ENCODE assay signal across 13 cellular contexts in genomic region chr2:223262946-223263345, GRCh38.
DNase-seq lines count a peak whose midpoint lies in the region; ATAC-seq and TF ChIP-seq lines count a peak whose summit lies in the region.
"Had no signal": no experiment of that assay in that cellular context is flagged by ENCODE, and none has a peak within 500 bp of the region (broad histone marks: within the 10 kb centered on the region; RNA-seq: fewer than 3 reads in every experiment).

No MANE protein-coding gene starts in this region.

- H4K20me1 ChIP-seq in GM23338 (replicated peaks; ENCODE audit: insufficient read depth) (no peaks in the 10 kb centered on the region), PC-3 (ENCODE audit: low read length) (no peaks in the 10 kb centered on the region)

- no peak overlapping the region for H3K27ac Mint-ChIP-seq in GM23338

- 59% methylated on average over 6 of the region's 6 CpGs for WGBS in right cardiac atrium

- H3K27ac ChIP-seq in GM23338 (ENCODE audit: low read depth) (no peak overlapping the region), PC-3 (ENCODE audit: low read length) (no peak overlapping the region), uterus (peak overlapping the region; percentile 50 to 81), right cardiac atrium (ENCODE audit: low read length) (no peak overlapping the region)
- H3K27ac ChIP-seq: adrenal gland, heart right ventricle, SJSA1 had no signal

- H3K9me3 ChIP-seq in PC-3 (ENCODE audit: low read length) (no peaks in the 10 kb centered on the region), uterus (no peaks in the 10 kb centered on the region), mucosa of descending colon (no peaks in the 10 kb centered on the region), right cardiac atrium (ENCODE audit: control insufficient read depth, low read length) (no peaks in the 10 kb centered on the region)
- H3K9me3 ChIP-seq: adrenal gland had no signal

- no peak overlapping the region for H3K9ac ChIP-seq in PC-3 (ENCODE audit: low read length)

- H2AFZ ChIP-seq in GM23338 (no peak overlapping the region), PC-3 (ENCODE audit: low read length) (no peak overlapping the region)

- POLR2A ChIA-PET in PC-3 (lab: Charles Lee; ENCODE audit: unreplicated experiment) = no interaction called here

- H3K4me3 ChIP-seq in GM23338 (no peak overlapping the region), PC-3 (ENCODE audit: low read length) (no peak overlapping the region), fibroblast of mammary gland (ENCODE audit: control insufficient read depth, low read depth, low read length) (no peak overlapping the region), uterus (no peak overlapping the region), mucosa of descending colon (no peak overlapping the region), right cardiac atrium (ENCODE audit: low read length) (no peak overlapping the region)
- H3K4me3 ChIP-seq: adrenal gland, heart right ventricle, SJSA1 had no signal

- H3K27me3 ChIP-seq in GM23338 (ENCODE audit: insufficient read depth) = no peaks in the 10 kb centered on the region
- no peaks in the 10 kb centered on the region for H3K27me3 ChIP-seq in PC-3 (ENCODE audit: low read length)
- no peaks in the 10 kb centered on the region for H3K27me3 ChIP-seq in uterus
- H3K27me3 ChIP-seq in right cardiac atrium (ENCODE audit: control insufficient read depth, insufficient read depth) = no peaks in the 10 kb centered on the region
- H3K27me3 ChIP-seq: adrenal gland, SJSA1 had no signal

- no peak for TF ChIP-seq POLR2A in uterus (IDR thresholded peaks at IDR 0.05)

- peaks cover 7% of the 10 kb centered on the region for H3K27me3 Mint-ChIP-seq in GM23338 (ENCODE audit: insufficient read depth, low read depth, poor library complexity)

- intact Hi-C loops in PC-3 (cut with micrococcal nuclease) = no loop called here
- intact Hi-C loops in uterus (cut with DNase I; ENCODE audit: low total_unique reads) = no loop called here
- intact Hi-C loops in mucosa of descending colon (cut with DNase I, micrococcal nuclease) = no loop called here
- intact Hi-C loops in right cardiac atrium (cut with DNase I) = no loop called here

- ATAC-seq in GM23338 = no peak
- peak; percentile 50 for ATAC-seq in PC-3
- no peak for ATAC-seq in mucosa of descending colon
- ATAC-seq in right cardiac atrium = no peak
- ATAC-seq: heart right ventricle had no signal

- peak; percentile 7 for DNase-seq in GM23338 (ENCODE audit: low spot score)
- DNase-seq in PC-3 = peak; percentile 68
- DNase-seq in fibroblast of mammary gland (ENCODE audit: low read depth) = peak; percentile 20
- DNase-seq in uterus = peak in 1 of 2 donors; percentile 47
- no peak for DNase-seq in mucosa of descending colon
- DNase-seq in SHP77 treated with DMSO at 0.1 percent for 48 hours (lab: John Stamatoyannopoulos, UW) = no peak
- no peak for DNase-seq in right cardiac atrium
- DNase-seq: activated CD4-positive, CD25-positive, alpha-beta regulatory T cell; adrenal gland; effector CD4-positive, alpha-beta T cell; heart right ventricle; stimulated activated CD4-positive, alpha-beta T cell treated with anti-CD3 and anti-CD28 coated beads, Interleukin-4, amount 100 ng/mL, for 1 hour had no signal

- H3K36me3 ChIP-seq in GM23338 (ENCODE audit: insufficient read depth) (no peaks in the 10 kb centered on the region), PC-3 (ENCODE audit: low read depth, low read length) (no peaks in the 10 kb centered on the region), uterus (no peaks in the 10 kb centered on the region), mucosa of descending colon (ENCODE audit: low read depth) (no peaks in the 10 kb centered on the region)
- H3K36me3 ChIP-seq: adrenal gland, heart right ventricle, SJSA1 had no signal

- H3K4me1 Mint-ChIP-seq in GM23338 = 0 out of 3 replicates have a peak, but pooled peaks cover 2% of the 10 kb centered on the region

- BruUV-seq in PC-3 (replicated peaks; lab: Mats Ljungman, UMichigan) = no TSS peak

- no peaks in the 10 kb centered on the region for H3K36me3 Mint-ChIP-seq in GM23338 (ENCODE audit: low read depth)

- H3K9me2 ChIP-seq in GM23338 (ENCODE audit: insufficient read depth) (no peaks in the 10 kb centered on the region), PC-3 (replicated peaks; ENCODE audit: low read length) (no peaks in the 10 kb centered on the region)

- CTCF ChIA-PET in PC-3 (lab: Charles Lee) = no interaction called here

- H3K4me1 ChIP-seq in GM23338 (ENCODE audit: insufficient read depth) (no peaks in the 10 kb centered on the region), PC-3 (ENCODE audit: insufficient read depth, low read length) (0 out of 2 replicates have a peak, but pooled peaks cover 5% of the 10 kb centered on the region), uterus (no peaks in the 10 kb centered on the region), mucosa of descending colon (ENCODE audit: low read depth) (no peaks in the 10 kb centered on the region), right cardiac atrium (ENCODE audit: control insufficient read depth, insufficient read depth, low read length) (no peaks in the 10 kb centered on the region)
- H3K4me1 ChIP-seq: adrenal gland, heart right ventricle had no signal

- H3F3A ChIP-seq in GM23338 (replicated peaks; ENCODE audit: low read depth) (no peaks in the 10 kb centered on the region), PC-3 (ENCODE audit: low read length, unreplicated experiment) (no peaks in the 10 kb centered on the region)

- H3K4me2 ChIP-seq in GM23338 = no peak overlapping the region
- H3K4me2 ChIP-seq in PC-3 (ENCODE audit: low read length) = no peak overlapping the region

- no peaks in the 10 kb centered on the region for H3K79me2 ChIP-seq in GM23338 (replicated peaks; ENCODE audit: insufficient read depth)
- H3K79me2 ChIP-seq in PC-3 (ENCODE audit: low read length) = no peaks in the 10 kb centered on the region

- no peak overlapping the region for H3K4me3 Mint-ChIP-seq in GM23338

- TF ChIP-seq CTCF in GM23338 (conservative IDR thresholded peaks at IDR 0.05; ENCODE audit: low read depth in 2 of 2) = no peak
- TF ChIP-seq CTCF in PC-3 (conservative IDR thresholded peaks at IDR 0.05; ENCODE audit: low read depth, low read length) = no peak
- TF ChIP-seq CTCF in fibroblast of mammary gland (conservative IDR thresholded peaks at IDR 0.05; ENCODE audit: control insufficient read depth, insufficient read depth, low read depth, low read length) = no peak
- TF ChIP-seq CTCF in uterus (IDR thresholded peaks at IDR 0.05) = no peak
- no peak for TF ChIP-seq CTCF in mucosa of descending colon (IDR thresholded peaks at IDR 0.05)

- H3K9me3 Mint-ChIP-seq in GM23338 = no peaks in the 10 kb centered on the region; the same call in 2 of the 3 replicates

TF ChIP-seq in GM23338, 12 proteins besides CTCF, POLR2A, EP300 and RAD21 (continues in another document):
- TF ChIP-seq ETS1 (IDR thresholded peaks at IDR 0.05) = no peak
- TF ChIP-seq POLR2AphosphoS5 (IDR thresholded peaks at IDR 0.05; ENCODE audit: low read depth) = no peak

Comparison
In these comparisons a context has a peak if more than half of its experiments do, and no peak if none do; other contexts are left out.
1. DNase-seq: peak in GM23338 (single experiment), PC-3 (single experiment) and fibroblast of mammary gland (single experiment); none in mucosa of descending colon (0 of 3), SHP77 treated with DMSO at 0.1 percent for 48 hours (single experiment) and right cardiac atrium (0 of 3).
2. H3K27ac ChIP-seq: peak in uterus (2 of 2); none in GM23338 (single experiment), PC-3 (single experiment) and right cardiac atrium (single experiment).